In genomic region chr19:46297700-46298476, GRCh38 we compare ENCODE assay signal across 9 cellular contexts. TPM values are rescaled to one million over a fixed set of nuclear protein-coding genes. Genes with fewer than 3 reads are reported as not detected.
DNase-seq lines count a peak whose midpoint lies in the region; ATAC-seq lines count a peak whose summit lies in the region.
"Had no signal": no experiment of that assay in that cellular context is flagged by ENCODE, and none has a peak within 500 bp of the region (broad histone marks: within the 10 kb centered on the region; RNA-seq: fewer than 3 reads in every experiment).

No MANE protein-coding gene starts in this region.

- no peaks in the 10 kb centered on the region for H3K79me2 ChIP-seq in GM23248 (ENCODE audit: insufficient read depth)

- intact Hi-C loops in sciatic nerve (cut with DNase I) = no loop called here

- WGBS in GM23248 (ENCODE audit: low coverage in 1 of 2, low lambda C conversion rate in 2 of 2, missing lambda C conversion rate in 2 of 2), 2 experiments = 13 to 22% methylated on average over 15 of the region's 19 CpGs

- H3K4me1 ChIP-seq in GM23248 (ENCODE audit: insufficient read depth) (peaks cover 24% of the 10 kb centered on the region), iPS-20b (ENCODE audit: insufficient read depth, low read length) (peaks cover 20% of the 10 kb centered on the region)

- peak; percentile 81 for ATAC-seq in sciatic nerve
- ATAC-seq in HG02642 (IDR thresholded peaks at IDR 0.05; ENCODE audit: poor library complexity, unreplicated experiment) = no peak

- in situ Hi-C loops in GM23248 (cut with MboI) = no loop called here

- H2AFZ ChIP-seq in GM23248 = no peak overlapping the region

- H3K4me2 ChIP-seq in GM23248 (ENCODE audit: unreplicated experiment) = peak overlapping the region; percentile 48

- H3K9me3 ChIP-seq in GM23248 (ENCODE audit: low read depth) = no peaks in the 10 kb centered on the region
- no peaks in the 10 kb centered on the region for H3K9me3 ChIP-seq in iPS-20b (ENCODE audit: insufficient read depth, low read depth, low read length)

- no peaks in the 10 kb centered on the region for H3K9me2 ChIP-seq in GM23248 (ENCODE audit: insufficient read depth)

- DNase-seq in GM23248 (no peak), caudate nucleus (lab: John Stamatoyannopoulos, UW) (peak in 46 of 61 donors; percentile 5 to 75 (median 40)), sciatic nerve (ENCODE audit: low spot score) (peak; percentile 75), activated T-cell treated with anti-CD3 and anti-CD28 coated beads for 4 hours (no peak), AML-193 (lab: John Stamatoyannopoulos, UW) (no peak)
- DNase-seq in activated naive CD4-positive, alpha-beta T cell treated with anti-CD3 and anti-CD28 coated beads, Interleukin-2, amount 50 U/mL, for 16 hours = no peak

- H3F3A ChIP-seq in GM23248 (ENCODE audit: insufficient read depth) = no peaks in the 10 kb centered on the region

- no peaks in the 10 kb centered on the region for H4K20me1 ChIP-seq in GM23248 (ENCODE audit: insufficient read depth)

- no peaks in the 10 kb centered on the region for H3K27me3 ChIP-seq in GM23248 (replicated peaks; ENCODE audit: insufficient read depth)
- H3K27me3 ChIP-seq in iPS-20b (ENCODE audit: insufficient read depth, low read length) = peaks cover 11% of the 10 kb centered on the region; the same call in 1 of the 2 replicates

- no peak overlapping the region for H3K27ac ChIP-seq in GM23248
- peak overlapping the region; percentile 83 for H3K27ac ChIP-seq in caudate nucleus (ENCODE audit: low read depth, low read length)
- no peak overlapping the region for H3K27ac ChIP-seq in iPS-20b (ENCODE audit: low read length)

- H3K4me3 ChIP-seq in GM23248 = no peak overlapping the region
- peak overlapping the region; percentile 74 for H3K4me3 ChIP-seq in iPS-20b (ENCODE audit: low read length)

- H3K36me3 ChIP-seq in GM23248 (ENCODE audit: low read depth) (no peaks in the 10 kb centered on the region), iPS-20b (ENCODE audit: insufficient read depth, low read depth, low read length) (no peaks in the 10 kb centered on the region)

- H3K9ac ChIP-seq in GM23248 (no peak overlapping the region), iPS-20b (ENCODE audit: low read depth, low read length) (peak overlapping the region; percentile 77; the same call in 1 of the 2 replicates)

RNA-seq across cellular contexts. Expression of gene HIF3A, which starts 1.0 kb away (rescaled TPM):
- total RNA-seq in GM23248 (2014; rRNA removed; shearing (Covaris generic)) = not detected in 2 replicates
- 0.20 and 0.27 TPM in 2 replicates for polyA plus RNA-seq in GM23248 (2016; fragmentation: Nextera tagmentation; extraction: Ambion mirVana)
- total RNA-seq in sciatic nerve = 55.0 TPM
- total RNA-seq: activated naive CD8-positive, alpha-beta T cell treated with anti-CD3 and anti-CD28 coated beads for 36 hours had no signal

RNA-seq across cellular contexts. Expression of gene PPP5C, which starts 49.0 kb away (rescaled TPM):
- total RNA-seq in GM23248 (2014; rRNA removed; shearing (Covaris generic)) = 56.4 and 60.8 TPM in 2 replicates
- 47.3 and 48.7 TPM in 2 replicates for polyA plus RNA-seq in GM23248 (2016; fragmentation: Nextera tagmentation; extraction: Ambion mirVana)
- total RNA-seq in sciatic nerve = 46.9 TPM

Comparison
In these comparisons a context has a peak if more than half of its experiments do, and no peak if none do; other contexts are left out.
1. DNase-seq: peak in caudate nucleus (46 of 61) and sciatic nerve (single experiment); none in GM23248 (single experiment), activated naive CD4-positive, alpha-beta T cell treated with anti-CD3 and anti-CD28 coated beads, Interleukin-2, amount 50 U/mL, for 16 hours (single experiment), activated T-cell treated with anti-CD3 and anti-CD28 coated beads for 4 hours (single experiment) and AML-193 (0 of 2).
2. RNA of gene HIF3A, which starts 1.0 kb away (total RNA-seq): 55.0 TPM in sciatic nerve (single experiment); not detected in GM23248; every median in the first group is over 10 times any median in the second.